ENCODE assay signal across 22 cellular contexts in the genomic region with DNA sequence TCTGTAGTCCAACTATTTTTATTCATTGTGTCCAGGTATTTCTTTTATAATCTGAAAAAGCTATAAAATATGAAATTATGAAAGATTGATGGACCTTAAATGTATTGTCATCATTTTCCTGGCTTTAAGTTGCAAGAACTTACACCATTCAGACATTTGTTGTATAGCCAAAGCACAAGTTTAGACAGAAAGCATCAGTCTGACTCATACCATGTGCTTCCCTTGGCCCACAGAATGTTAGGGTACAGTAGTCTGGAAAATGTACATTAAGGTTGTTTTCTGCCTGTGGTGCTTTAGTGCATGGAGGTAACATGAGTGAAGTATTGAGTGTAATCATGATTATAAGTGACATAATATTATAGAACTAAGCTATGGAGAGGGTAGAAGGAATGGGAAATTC.
DNase-seq lines count a peak whose midpoint lies in the region; ATAC-seq, FAIRE-seq and TF ChIP-seq lines count a peak whose summit lies in the region.
"Had no signal": no experiment of that assay in that cellular context is flagged by ENCODE, and none has a peak within 500 bp of the region (broad histone marks: within the 10 kb centered on the region; RNA-seq: fewer than 3 reads in every experiment).

No MANE protein-coding gene starts in this region.

- H3K36me3 Mint-ChIP-seq in MCF 10A (ENCODE audit: insufficient read depth, unreplicated experiment) (peaks cover 6% of the 10 kb centered on the region), natural killer cell (peaks cover 5% of the 10 kb centered on the region)
- no peaks in the 10 kb centered on the region for H3K36me3 Mint-ChIP-seq in stimulated activated memory B cell treated with anti-CD40 and anti-IgM and Interleukin-4, amounts not matched to agents 10 μg/mL and 1 μg/mL and 100 μg/mL, for 72 hours

- H3K9ac ChIP-seq in mammary epithelial cell (ENCODE audit: insufficient read depth, low read length) (no peak overlapping the region), keratinocyte (ENCODE audit: control insufficient read depth, extremely low read depth, insufficient read depth, low read length) (no peak overlapping the region)
- H3K9ac ChIP-seq: GM23248 had no signal

- intact Hi-C loops in MCF 10A (cut with micrococcal nuclease) = no loop called here
- intact Hi-C loops in breast epithelium (cut with DNase I; ENCODE audit: low total_unique reads) = no loop called here
- intact Hi-C loops in mammary epithelial cell (cut with micrococcal nuclease) = no loop called here
- intact Hi-C loops in natural killer cell (cut with micrococcal nuclease) = no loop called here

- H3K79me2 ChIP-seq in mammary epithelial cell (ENCODE audit: insufficient read depth, low read length) = no peaks in the 10 kb centered on the region
- H3K79me2 ChIP-seq in keratinocyte (ENCODE audit: control insufficient read depth, insufficient read depth, low read length) = no peaks in the 10 kb centered on the region

- peak; percentile 18 for DNase-seq in MCF 10A (ENCODE audit: unreplicated experiment)
- no peak for DNase-seq in breast epithelium (ENCODE audit: low spot score in 2 of 2)
- peak; percentile 54 for DNase-seq in mammary epithelial cell
- peak; percentile 24 for DNase-seq in epithelial cell of prostate (ENCODE audit: low read depth, low spot score)
- peak; percentile 41 for DNase-seq in keratinocyte (ENCODE audit: low read depth, low spot score)
- no peak for DNase-seq in NCI-H526 (lab: John Stamatoyannopoulos, UW)
- no peak for DNase-seq in natural killer cell
- DNase-seq: 8988T; C1 segment of cervical spinal cord; Calu3; CD4-positive, alpha-beta memory T cell; COR-L47; DMS53; DMS79 treated with DMSO at 0.1 percent for 48 hours; GF-D8; GM23248; H7; HCEC 1CT had no signal

- H3K9me1 ChIP-seq in keratinocyte (ENCODE audit: control insufficient read depth, extremely low read depth, insufficient read depth, low read length) = no peaks in the 10 kb centered on the region

- no peak for ATAC-seq in stimulated activated memory B cell treated with anti-CD40 and anti-IgM and Interleukin-4, amounts not matched to agents 10 μg/mL and 1 μg/mL and 100 μg/mL, for 72 hours
- ATAC-seq in natural killer cell = no peak
- ATAC-seq: A549 had no signal

- TF ChIP-seq CTCF in MCF 10A (IDR thresholded peaks at IDR 0.05; ENCODE audit: unreplicated experiment) = no peak
- TF ChIP-seq CTCF in breast epithelium (IDR thresholded peaks at IDR 0.05) = no peak
- TF ChIP-seq CTCF in mammary epithelial cell (conservative IDR thresholded peaks at IDR 0.05 in 1 of 2, IDR thresholded peaks at IDR 0.05 in 1 of 2; ENCODE audit: extremely low read depth in 1 of 2, insufficient read depth in 1 of 2, low read depth in 1 of 2, low read length in 2 of 2) = no peak
- no peak for TF ChIP-seq CTCF in keratinocyte (optimal IDR thresholded peaks at IDR 0.05 in 1 of 3, IDR thresholded peaks at IDR 0.05 in 1 of 3, conservative IDR thresholded peaks at IDR 0.05 in 1 of 3; ENCODE audit: extremely low read depth in 1 of 3, insufficient read depth in 2 of 3, low read length in 3 of 3)
- TF ChIP-seq CTCF in natural killer cell (IDR thresholded peaks at IDR 0.05) = no peak

- H3K4me1 Mint-ChIP-seq in MCF 10A (ENCODE audit: insufficient read depth, unreplicated experiment) (peaks cover 26% of the 10 kb centered on the region), natural killer cell (peaks cover 5 to 8% of the 10 kb centered on the region in 2 donors)
- H3K4me1 Mint-ChIP-seq in stimulated activated memory B cell treated with anti-CD40 and anti-IgM and Interleukin-4, amounts not matched to agents 10 μg/mL and 1 μg/mL and 100 μg/mL, for 72 hours = no peaks in the 10 kb centered on the region

- no peak overlapping the region for H3K27ac ChIP-seq in breast epithelium
- peak overlapping the region; percentile 49 for H3K27ac ChIP-seq in mammary epithelial cell (ENCODE audit: insufficient read depth, low read depth, low read length)
- peak overlapping the region; percentile 98 for H3K27ac ChIP-seq in epithelial cell of prostate
- peak overlapping the region; percentile 81 for H3K27ac ChIP-seq in keratinocyte (ENCODE audit: control insufficient read depth, insufficient read depth, low read length)
- H3K27ac ChIP-seq: A549, GM23248 had no signal

- dilution Hi-C loops in mammary epithelial cell (cut with HindIII; ENCODE audit: low sequenced_read_pairs) = no loop called here
- dilution Hi-C loops in keratinocyte (cut with MboI; ENCODE audit: extremely low pct_ligation_motif_present, low sequenced_read_pairs) = no loop called here

- H3K4me3 ChIP-seq in breast epithelium (no peak overlapping the region), mammary epithelial cell (replicated peaks in 1 of 3; ENCODE audit: insufficient read depth in 1 of 3, low read depth in 2 of 3, low read length in 3 of 3) (no peak overlapping the region), keratinocyte (ENCODE audit: control insufficient read depth in 2 of 3, extremely low read depth in 1 of 3, insufficient read depth in 2 of 3, low read depth in 1 of 3, low read length in 3 of 3) (no peak overlapping the region)
- H3K4me3 ChIP-seq: A549, GM23248 had no signal

- H3K4me1 ChIP-seq in breast epithelium (no peaks in the 10 kb centered on the region), mammary epithelial cell (ENCODE audit: insufficient read depth, low read length) (peaks cover 11% of the 10 kb centered on the region), keratinocyte (ENCODE audit: control insufficient read depth, extremely low read depth, insufficient read depth, low read length) (peaks cover 15% of the 10 kb centered on the region)
- H3K4me1 ChIP-seq: A549 had no signal

- CTCF ChIA-PET in MCF 10A (lab: Yijun Ruan, JAX) (interaction anchor here (0.8 kb wide), 1 partner anchor 80 kb away, joined by 3 read pairs; no protein-coding TSS in a partner anchor), mammary epithelial cell (lab: Charles Lee; ENCODE audit: low non-redundant PET) (no interaction called here)

- POLR2A ChIA-PET in MCF 10A (lab: Yijun Ruan, JAX) = interaction anchor here (1.0 to 1.3 kb wide), 2 partner anchors 21 to 36 kb away, joined by 3 to 4 read pairs; no protein-coding TSS in a partner anchor

- FAIRE-seq in keratinocyte (lab: Jason Lieb, UNC) = peak; percentile 78
- FAIRE-seq: A549, GM19239, H1 had no signal

- H3K9me3 Mint-ChIP-seq in MCF 10A (ENCODE audit: unreplicated experiment) (peaks cover 8% of the 10 kb centered on the region), natural killer cell (peaks cover 0 to 4% of the 10 kb centered on the region in 2 donors)
- peaks cover 15% of the 10 kb centered on the region for H3K9me3 Mint-ChIP-seq in stimulated activated memory B cell treated with anti-CD40 and anti-IgM and Interleukin-4, amounts not matched to agents 10 μg/mL and 1 μg/mL and 100 μg/mL, for 72 hours

- H3K27me3 Mint-ChIP-seq in MCF 10A (ENCODE audit: insufficient read depth, unreplicated experiment) = no peaks in the 10 kb centered on the region
- no peaks in the 10 kb centered on the region for H3K27me3 Mint-ChIP-seq in stimulated activated memory B cell treated with anti-CD40 and anti-IgM and Interleukin-4, amounts not matched to agents 10 μg/mL and 1 μg/mL and 100 μg/mL, for 72 hours
- H3K27me3 Mint-ChIP-seq in natural killer cell (ENCODE audit: low read depth in 2 of 2) = peaks cover 0 to 11% of the 10 kb centered on the region in 2 donors

- H3K4me2 ChIP-seq in mammary epithelial cell (ENCODE audit: insufficient read depth, low read depth, low read length) = peak overlapping the region; percentile 2
- H3K4me2 ChIP-seq in keratinocyte (ENCODE audit: control insufficient read depth, extremely low read depth, insufficient read depth, low read depth, low read length) = peak overlapping the region; percentile 54
- H3K4me2 ChIP-seq: A549 had no signal

- in situ Hi-C loops in mammary epithelial cell (cut with MboI; ENCODE audit: low sequenced_read_pairs in 2 of 2) = no loop called here

- H3K9me3 ChIP-seq in breast epithelium (peaks cover 0 to 8% of the 10 kb centered on the region in 2 donors), mammary epithelial cell (replicated peaks; ENCODE audit: insufficient read depth, low read length) (no peaks in the 10 kb centered on the region), keratinocyte (ENCODE audit: control insufficient read depth, low read depth, low read length) (no peaks in the 10 kb centered on the region)
- H3K9me3 ChIP-seq: A549 had no signal

- BruUV-seq in MCF 10A (replicated peaks; lab: Mats Ljungman, UMichigan) = no TSS peak
- BruUV-seq in mammary epithelial cell (replicated peaks; lab: Mats Ljungman, UMichigan) = no TSS peak

- H2AFZ ChIP-seq in mammary epithelial cell (ENCODE audit: low read depth, low read length) = no peak overlapping the region
- H2AFZ ChIP-seq in keratinocyte (ENCODE audit: control insufficient read depth, low read length) = no peak overlapping the region
- H2AFZ ChIP-seq: GM23248 had no signal

- no peaks in the 10 kb centered on the region for H4K20me1 ChIP-seq in mammary epithelial cell (ENCODE audit: insufficient read depth, low read length)
- H4K20me1 ChIP-seq in keratinocyte (ENCODE audit: control insufficient read depth, extremely low read depth, insufficient read depth, low read length) = no peaks in the 10 kb centered on the region

- H3K27ac Mint-ChIP-seq in MCF 10A (ENCODE audit: low read depth, unreplicated experiment) (no peak overlapping the region), natural killer cell (no peak overlapping the region)
- no peak overlapping the region for H3K27ac Mint-ChIP-seq in stimulated activated memory B cell treated with anti-CD40 and anti-IgM and Interleukin-4, amounts not matched to agents 10 μg/mL and 1 μg/mL and 100 μg/mL, for 72 hours

- no peak for TF ChIP-seq POLR2A in breast epithelium (IDR thresholded peaks at IDR 0.05)

- H3K4me3 Mint-ChIP-seq in MCF 10A (ENCODE audit: unreplicated experiment) (no peak overlapping the region), natural killer cell (no peak overlapping the region)
- H3K4me3 Mint-ChIP-seq in stimulated activated memory B cell treated with anti-CD40 and anti-IgM and Interleukin-4, amounts not matched to agents 10 μg/mL and 1 μg/mL and 100 μg/mL, for 72 hours = no peak overlapping the region
- H3K4me3 Mint-ChIP-seq: CD4-positive, alpha-beta memory T cell had no signal

- H3K27me3 ChIP-seq in breast epithelium = peaks cover 0 to 3% of the 10 kb centered on the region in 2 donors
- no peaks in the 10 kb centered on the region for H3K27me3 ChIP-seq in mammary epithelial cell (ENCODE audit: insufficient read depth, low read length)
- H3K27me3 ChIP-seq in keratinocyte (ENCODE audit: control insufficient read depth, extremely low read depth, insufficient read depth, low read length) = no peaks in the 10 kb centered on the region

- H3K36me3 ChIP-seq in breast epithelium (no peaks in the 10 kb centered on the region), mammary epithelial cell (ENCODE audit: insufficient read depth, low read length) (no peaks in the 10 kb centered on the region), keratinocyte (ENCODE audit: control insufficient read depth in 2 of 2, extremely low read depth in 1 of 2, insufficient read depth in 2 of 2, low read length in 2 of 2) (no peaks in the 10 kb centered on the region)

Comparison
In these comparisons a context has a peak if more than half of its experiments do, and no peak if none do; other contexts are left out.
1. DNase-seq: peak in MCF 10A (single experiment), mammary epithelial cell (single experiment), epithelial cell of prostate (single experiment) and keratinocyte (single experiment); none in breast epithelium (0 of 2), NCI-H526 (0 of 2) and natural killer cell (single experiment).
2. H3K27ac ChIP-seq: peak in mammary epithelial cell (single experiment), epithelial cell of prostate (single experiment) and keratinocyte (single experiment); none in breast epithelium (0 of 2).